8 cellular contexts compared by ENCODE assay signal in the genomic region with DNA sequence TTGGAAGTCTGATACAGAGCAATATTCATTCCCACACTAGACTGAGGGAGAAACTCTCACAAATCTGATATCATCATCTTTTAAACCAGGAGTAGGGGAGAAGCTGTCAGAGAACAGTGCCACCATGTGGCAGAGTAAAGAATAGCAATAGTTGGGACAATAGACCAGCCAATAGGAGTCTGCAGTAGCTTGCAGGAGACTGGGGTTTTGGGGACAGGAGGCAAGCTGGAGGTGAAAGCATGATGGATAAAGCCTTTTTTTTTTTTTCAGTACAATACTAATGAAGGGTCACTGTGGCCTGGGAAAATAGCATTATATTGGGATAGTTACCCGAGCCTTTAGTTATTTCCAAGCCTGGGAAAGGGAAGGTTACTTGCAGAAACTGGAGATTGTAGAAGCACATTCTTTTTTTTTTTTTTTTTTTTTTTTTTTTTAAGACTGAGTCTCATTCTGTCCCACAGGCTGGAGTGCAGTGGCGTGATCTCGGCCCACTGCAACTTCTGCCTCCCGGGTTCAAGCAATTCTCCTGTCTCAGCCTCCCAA.
DNase-seq lines count a peak whose midpoint lies in the region; ATAC-seq and TF ChIP-seq lines count a peak whose summit lies in the region.

No MANE protein-coding gene starts in this region.

- peak; percentile 86 for TF ChIP-seq CTCF in BJ (IDR thresholded peaks at IDR 0.05; ENCODE audit: insufficient read depth, low read depth, low read length)

- CTCF ChIA-PET in BJ (lab: Yijun Ruan, JAX): interaction anchor here (0.6 to 3.4 kb wide), 25 partner anchors 9 to 436 kb away, joined by 3 to 55 read pairs (median 5); no protein-coding TSS in a partner anchor

- H3K27me3 ChIP-seq in BJ (ENCODE audit: control insufficient read depth, insufficient read depth, low read length): peaks cover 1% of the 10 kb centered on the region

- peak; percentile 98 for ATAC-seq in GM18909 (IDR thresholded peaks at IDR 0.05; ENCODE audit: poor library complexity, unreplicated experiment)
- peak; percentile 94 for ATAC-seq in HG03135 (IDR thresholded peaks at IDR 0.05; ENCODE audit: unreplicated experiment)

- H3K36me3 ChIP-seq in BJ (ENCODE audit: control insufficient read depth, insufficient read depth, low read length): no peaks in the 10 kb centered on the region

- no peak overlapping the region for H3K27ac ChIP-seq in caudate nucleus (ENCODE audit: low read depth, low read length)

- H3K4me3 ChIP-seq in BJ (ENCODE audit: low read depth, low read length): no peak overlapping the region

- DNase-seq in BJ (ENCODE audit: low read depth): peak; percentile 19
- DNase-seq in NCI-H2196 (lab: John Stamatoyannopoulos, UW; ENCODE audit: unreplicated experiment): peak; percentile 55
- DNase-seq in activated CD4-positive, CD25-positive, alpha-beta regulatory T cell (lab: John Stamatoyannopoulos, UW): peak; percentile 14 to 48 (median 35)
- DNase-seq in caudate nucleus (lab: John Stamatoyannopoulos, UW): peak in 46 of 61 donors; percentile 1 to 81 (median 30)
- peak; percentile 79 for DNase-seq in kidney tubule cell (ENCODE audit: low spot score)
- peak; percentile 12 to 53 (median 49) for DNase-seq in stimulated activated CD4-positive, alpha-beta T cell treated with anti-CD3 and anti-CD28 coated beads, TNF-alpha, amount 100 ng/mL, for 1 hour (ENCODE audit: low read depth in 3 of 3, low spot score in 1 of 3)

- POLR2A ChIA-PET in BJ (lab: Charles Lee): no interaction called here

Comparison
In these comparisons a context has a peak if more than half of its experiments do, and no peak if none do; other contexts are left out.
1. DNase-seq: peak in every context shown above with its lines; median percentile 79 in kidney tubule cell; 55 in NCI-H2196; 49 in stimulated activated CD4-positive, alpha-beta T cell treated with anti-CD3 and anti-CD28 coated beads, TNF-alpha, amount 100 ng/mL, for 1 hour; 35 in activated CD4-positive, CD25-positive, alpha-beta regulatory T cell; 30 in caudate nucleus; 19 in BJ.